ENCODE assay signal across 8 cellular contexts in the genomic region with DNA sequence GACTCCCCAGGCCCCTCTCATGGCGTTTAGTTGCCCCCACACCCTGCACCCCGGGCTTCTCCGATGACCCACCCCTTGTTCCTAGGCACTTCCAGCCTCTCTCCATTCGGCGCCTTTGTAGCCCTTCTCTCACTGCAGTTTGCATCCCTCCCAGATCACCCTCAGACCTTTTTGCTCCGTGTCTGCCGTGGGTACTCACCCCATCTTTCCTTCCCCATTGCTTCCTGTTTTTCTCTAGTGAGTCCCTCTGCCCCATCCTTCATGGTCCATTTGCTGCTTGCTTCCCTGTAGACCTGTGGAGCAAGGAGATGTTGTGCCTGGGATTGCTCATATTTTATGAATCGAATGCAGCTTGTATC. TPM values are rescaled to one million over a fixed set of nuclear protein-coding genes. Genes with fewer than 3 reads are reported as not detected.
DNase-seq lines count a peak whose midpoint lies in the region; ATAC-seq and TF ChIP-seq lines count a peak whose summit lies in the region.

No MANE protein-coding gene starts in this region.

- H3K36me3 ChIP-seq in HAP-1 (replicated peaks), result peaks cover 45% of the 10 kb centered on the region

- CTCF ChIA-PET in AG04449 (lab: Yijun Ruan, JAX), result interaction anchor here (0.8 to 6.6 kb wide), 11 partner anchors 8 to 148 kb away, joined by 3 to 143 read pairs (median 4); no protein-coding TSS in a partner anchor

- POLR2A ChIA-PET in AG04449 (lab: Yijun Ruan, JAX), result interaction anchor here (1.0 kb wide), 1 partner anchor 226 kb away, joined by 3 read pairs; the partner anchor contains the start of genes KNTC1 and RSRC2

- no peak for TF ChIP-seq CTCF in AG04449 (IDR thresholded peaks at IDR 0.05; ENCODE audit: insufficient read depth, low read length, missing control alignments)

- no peaks in the 10 kb centered on the region for H3K27me3 ChIP-seq in HAP-1 (ENCODE audit: low read depth)

- ATAC-seq in activated naive CD4-positive, alpha-beta T cell treated with anti-CD3 and anti-CD28 coated beads, Interleukin-2, amount 50 U/mL, for 72 hours, result no peak

- H3K27ac ChIP-seq in substantia nigra (ENCODE audit: low read depth, low read length, poor library complexity, severe bottlenecking), result peak overlapping the region; percentile 77

- DNase-seq in AG04449 (ENCODE audit: low read depth, low spot score) (no peak), HAP-1 (ENCODE audit: low spot score in 2 of 2) (no peak), iris pigment epithelial cell (ENCODE audit: low read depth) (peak; percentile 8), substantia nigra (lab: John Stamatoyannopoulos, UW) (peak in 1 of 49 donors; percentile 28), putamen (ENCODE audit: low spot score) (no peak)
- no peak for DNase-seq in activated naive CD4-positive, alpha-beta T cell treated with anti-CD3 and anti-CD28 coated beads, Interleukin-2, amount 50 U/mL, for 72 hours (ENCODE audit: low spot score in 2 of 2)
- DNase-seq in stimulated activated CD4-positive, alpha-beta T cell treated with anti-CD3 and anti-CD28 coated beads, Interleukin-1b, Interleukin-23, amount 100 ng/mL, for 48 hours, result no peak
- DNase-seq in stimulated activated CD4-positive, alpha-beta T cell treated with anti-CD3 and anti-CD28 coated beads, Interleukin-2, amount 100 ng/mL, for 24 hours, result no peak

- no peaks in the 10 kb centered on the region for H3K9me3 Mint-ChIP-seq in activated naive CD4-positive, alpha-beta T cell treated with anti-CD3 and anti-CD28 coated beads, Interleukin-2, amount 50 U/mL, for 72 hours

- H3K36me3 Mint-ChIP-seq in activated naive CD4-positive, alpha-beta T cell treated with anti-CD3 and anti-CD28 coated beads, Interleukin-2, amount 50 U/mL, for 72 hours, result peaks cover 45 to 46% of the 10 kb centered on the region in 2 donors

- peak overlapping the region; percentile 95 for H3K4me3 ChIP-seq in AG04449 (ENCODE audit: low read depth, low read length)
- peak overlapping the region; percentile 97 for H3K4me3 ChIP-seq in HAP-1

- H3K4me1 ChIP-seq in HAP-1, result peaks cover 41% of the 10 kb centered on the region

- H3K9me3 ChIP-seq in HAP-1, result no peaks in the 10 kb centered on the region

- in situ Hi-C loops in HAP-1 (cut with MboI; ENCODE audit: low sequenced_read_pairs), result loop anchor here (25.0 kb wide), 1 partner anchor 241 kb away; the partner anchor contains the start of gene ZCCHC8

- H3K27ac Mint-ChIP-seq in activated naive CD4-positive, alpha-beta T cell treated with anti-CD3 and anti-CD28 coated beads, Interleukin-2, amount 50 U/mL, for 72 hours, result peak overlapping the region; percentile 98 to 100

RNA-seq across cellular contexts. Expression of gene DENR, which starts 0.6 kb away (rescaled TPM):
- 10 to 100 TPM; 58.6 to 65.0 TPM for total RNA-seq in activated naive CD4-positive, alpha-beta T cell treated with anti-CD3 and anti-CD28 coated beads, Interleukin-2, amount 50 U/mL, for 72 hours

RNA-seq across cellular contexts. Expression of gene CCDC62, which starts 21.2 kb away (rescaled TPM):
- 1 to 10 TPM in 1 of 2 donors, under 1 TPM in 1; 0.37 to 1.8 TPM for total RNA-seq in activated naive CD4-positive, alpha-beta T cell treated with anti-CD3 and anti-CD28 coated beads, Interleukin-2, amount 50 U/mL, for 72 hours

RNA-seq across cellular contexts. Expression of gene HCAR1, which starts 22.5 kb away (rescaled TPM):
- total RNA-seq in activated naive CD4-positive, alpha-beta T cell treated with anti-CD3 and anti-CD28 coated beads, Interleukin-2, amount 50 U/mL, for 72 hours, result 1 to 10 TPM in 1 of 2 donors, under 1 TPM in 1; 0.52 to 1.8 TPM

RNA-seq across cellular contexts. Expression of gene HCAR3, which starts 36.6 kb away (rescaled TPM):
- total RNA-seq in activated naive CD4-positive, alpha-beta T cell treated with anti-CD3 and anti-CD28 coated beads, Interleukin-2, amount 50 U/mL, for 72 hours, result under 1 TPM in 1 of 2 donors, not detected in 1; 0.09 TPM

RNA-seq across cellular contexts. Expression of gene HCAR2, which starts 50.0 kb away (rescaled TPM):
- total RNA-seq in activated naive CD4-positive, alpha-beta T cell treated with anti-CD3 and anti-CD28 coated beads, Interleukin-2, amount 50 U/mL, for 72 hours, result under 1 TPM in 1 of 2 donors, not detected in 1; 0.39 TPM
